ENCODE assay signal across 1 cellular context in genomic region chr12:56521209-56521589, GRCh38.
TF ChIP-seq lines count a peak whose summit lies in the region.

No MANE protein-coding gene starts in this region.

TF ChIP-seq in H1, 55 proteins besides CTCF, POLR2A, EP300 and RAD21:
- TF ChIP-seq YY1 (IDR thresholded peaks at IDR 0.05; ENCODE audit: low read depth, low read length), result no peak
- no peak for TF ChIP-seq KDM4A (IDR thresholded peaks at IDR 0.05; ENCODE audit: low read depth, low read length, severe bottlenecking)
- no peak for TF ChIP-seq GTF2F1 (IDR thresholded peaks at IDR 0.05; ENCODE audit: borderline replicate concordance, low read depth, low read length)
- no peak for TF ChIP-seq USF2 (IDR thresholded peaks at IDR 0.05; ENCODE audit: low read length)
- TF ChIP-seq SIRT6 (IDR thresholded peaks at IDR 0.05; ENCODE audit: low read length), result no peak
- no peak for TF ChIP-seq SIX5 (IDR thresholded peaks at IDR 0.05; ENCODE audit: low read depth, low read length)
- no peak for TF ChIP-seq CREB1 (IDR thresholded peaks at IDR 0.05)
- no peak for TF ChIP-seq BRCA1 (IDR thresholded peaks at IDR 0.05; ENCODE audit: low read depth, low read length)
- no peak for TF ChIP-seq NANOG (IDR thresholded peaks at IDR 0.05; ENCODE audit: insufficient read depth, low read depth, low read length, poor library complexity, severe bottlenecking)
- TF ChIP-seq HDAC6 (IDR thresholded peaks at IDR 0.05; ENCODE audit: low read depth, low read length), result no peak
- no peak for TF ChIP-seq ATF3 (IDR thresholded peaks at IDR 0.05; ENCODE audit: insufficient read depth, low read depth, low read length)
- TF ChIP-seq CBX8 (IDR thresholded peaks at IDR 0.05; ENCODE audit: borderline replicate concordance, low read depth, low read length), result no peak
- no peak for TF ChIP-seq SP1 (IDR thresholded peaks at IDR 0.05; ENCODE audit: low read depth, low read length)
- no peak for TF ChIP-seq RBBP5 (IDR thresholded peaks at IDR 0.05; ENCODE audit: borderline replicate concordance, low read depth, low read length)
- TF ChIP-seq TBP (IDR thresholded peaks at IDR 0.05; ENCODE audit: low read depth, low read length), result no peak
- TF ChIP-seq MAFK (IDR thresholded peaks at IDR 0.05; ENCODE audit: low read depth, low read length), result no peak
- no peak for TF ChIP-seq TEAD4 (IDR thresholded peaks at IDR 0.05; ENCODE audit: low read depth, low read length)
